ENCODE assay signal across 9 cellular contexts in the genomic region with DNA sequence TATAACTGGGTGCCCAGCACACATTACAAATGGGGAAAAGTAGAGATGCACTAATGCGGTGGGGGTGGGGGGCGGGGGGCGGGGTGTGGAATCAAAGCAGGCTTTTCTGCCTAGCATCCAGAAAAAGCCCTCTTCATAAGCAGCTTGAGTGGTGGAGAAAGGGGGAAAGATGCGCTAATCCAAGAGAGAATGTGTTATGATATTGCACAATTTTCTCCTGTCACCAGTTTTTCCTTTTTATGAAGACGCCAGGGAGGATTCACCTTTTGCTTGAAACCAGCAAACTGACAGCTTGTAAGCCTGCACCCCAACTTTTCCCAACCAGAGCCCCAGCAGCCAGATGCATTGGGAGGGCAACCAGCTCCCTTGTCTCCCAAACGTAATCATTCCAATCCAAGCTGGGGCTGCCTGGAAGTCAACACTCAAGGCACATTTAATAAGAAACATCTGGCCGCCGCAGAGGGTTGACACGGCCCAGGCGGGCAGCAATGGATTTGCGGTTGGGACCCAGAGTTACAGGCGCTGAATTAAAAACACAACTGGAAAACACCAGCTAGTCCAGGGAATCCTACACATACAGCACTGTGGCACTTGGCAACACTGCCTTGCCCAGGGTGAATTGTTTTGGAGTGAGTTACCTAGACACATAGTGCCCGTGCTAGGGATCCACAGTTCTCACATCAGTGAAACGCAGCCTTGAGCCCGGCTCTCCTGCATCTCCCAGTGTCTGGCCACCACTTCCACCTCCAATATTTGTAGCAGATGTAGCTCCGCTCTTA.
DNase-seq lines count a peak whose midpoint lies in the region; ATAC-seq lines count a peak whose summit lies in the region.
"Had no signal": no experiment of that assay in that cellular context is flagged by ENCODE, and none has a peak within 500 bp of the region (broad histone marks: within the 10 kb centered on the region; RNA-seq: fewer than 3 reads in every experiment).

No MANE protein-coding gene starts in this region.

- ATAC-seq in right cardiac atrium (peak; percentile 22 to 48), GM18909 (IDR thresholded peaks at IDR 0.05; ENCODE audit: poor library complexity, unreplicated experiment) (no peak), GM21381 (IDR thresholded peaks at IDR 0.05; ENCODE audit: unreplicated experiment) (no peak)

- H3K27me3 ChIP-seq in GM23248 (replicated peaks; ENCODE audit: insufficient read depth), result peaks cover 30% of the 10 kb centered on the region
- H3K27me3 ChIP-seq in adipocyte (replicated peaks; ENCODE audit: control insufficient read depth, insufficient read depth, low read length), result peaks cover 23% of the 10 kb centered on the region
- H3K27me3 ChIP-seq in right cardiac atrium (ENCODE audit: control insufficient read depth, insufficient read depth), result no peaks in the 10 kb centered on the region
- peaks cover 81% of the 10 kb centered on the region for H3K27me3 ChIP-seq in skeletal muscle satellite cell (ENCODE audit: control insufficient read depth, insufficient read depth, low read length)
- H3K27me3 ChIP-seq: testis had no signal

- no peaks in the 10 kb centered on the region for H3K36me3 ChIP-seq in GM23248 (ENCODE audit: low read depth)
- no peaks in the 10 kb centered on the region for H3K36me3 ChIP-seq in adipocyte (ENCODE audit: control insufficient read depth, insufficient read depth, low read length, severe bottlenecking)
- no peaks in the 10 kb centered on the region for H3K36me3 ChIP-seq in skeletal muscle satellite cell (ENCODE audit: insufficient read depth, low read length)

- H3K4me1 ChIP-seq in GM23248 (ENCODE audit: insufficient read depth) (peaks cover 15% of the 10 kb centered on the region), adipocyte (ENCODE audit: control insufficient read depth, insufficient read depth, low read length) (peaks cover 26% of the 10 kb centered on the region), right cardiac atrium (ENCODE audit: control insufficient read depth, insufficient read depth, low read length) (peaks cover 3% of the 10 kb centered on the region), skeletal muscle satellite cell (ENCODE audit: control insufficient read depth, insufficient read depth, low read length) (peaks cover 12% of the 10 kb centered on the region)

- H3K27ac ChIP-seq in GM23248, result peak overlapping the region; percentile 7; the same call in 1 of the 2 replicates
- H3K27ac ChIP-seq in right cardiac atrium (ENCODE audit: low read length), result no peak overlapping the region
- H3K27ac ChIP-seq: testis had no signal

- no peaks in the 10 kb centered on the region for H4K20me1 ChIP-seq in GM23248 (ENCODE audit: insufficient read depth)

- H3K4me3 ChIP-seq in GM23248, result peak overlapping the region; percentile 71
- peak overlapping the region; percentile 78 for H3K4me3 ChIP-seq in adipocyte (ENCODE audit: low read length)
- H3K4me3 ChIP-seq in right cardiac atrium (ENCODE audit: low read length), result no peak overlapping the region
- peak overlapping the region; percentile 26 for H3K4me3 ChIP-seq in skeletal muscle satellite cell (ENCODE audit: low read length)

- H2AFZ ChIP-seq in GM23248, result no peak overlapping the region

- 2 to 3% methylated on average over 12 to 16 of the region's 16 CpGs for WGBS in GM23248 (ENCODE audit: low coverage in 1 of 2, low lambda C conversion rate in 2 of 2, missing lambda C conversion rate in 2 of 2), 2 experiments
- WGBS in right cardiac atrium, result 40% methylated on average over 16 of the region's 16 CpGs

- peak; percentile 89 for DNase-seq in GM23248
- peak; percentile 93 for DNase-seq in adipocyte (ENCODE audit: low read depth)
- DNase-seq in right cardiac atrium, result peak in 2 of 3 donors; percentile 54 to 75
- DNase-seq in glomerular visceral epithelial cell (ENCODE audit: extremely low spot score), result no peak
- DNase-seq in HK-2 (ENCODE audit: unreplicated experiment), result no peak
- DNase-seq: testis had no signal

- intact Hi-C loops in right cardiac atrium (cut with DNase I), result no loop called here

- H3K79me2 ChIP-seq in GM23248 (ENCODE audit: insufficient read depth), result no peaks in the 10 kb centered on the region

- H3K9me2 ChIP-seq in GM23248 (ENCODE audit: insufficient read depth), result no peaks in the 10 kb centered on the region

- peaks cover 10% of the 10 kb centered on the region; the same call in 1 of the 2 replicates for H3F3A ChIP-seq in GM23248 (ENCODE audit: insufficient read depth)

- in situ Hi-C loops in GM23248 (cut with MboI), result no loop called here

- 0 out of 2 replicates have a peak overlapping the region, but pooled peaks have one; percentile 24 for H3K9ac ChIP-seq in GM23248
- H3K9ac ChIP-seq in adipocyte (ENCODE audit: low read length), result no peak overlapping the region
- H3K9ac ChIP-seq in skeletal muscle satellite cell (ENCODE audit: low read depth, low read length), result no peak overlapping the region

- H3K4me2 ChIP-seq in GM23248 (ENCODE audit: unreplicated experiment) (peak overlapping the region; percentile 69), skeletal muscle satellite cell (ENCODE audit: low read length) (peak overlapping the region; percentile 58)

- H3K9me3 ChIP-seq in GM23248 (ENCODE audit: low read depth), result no peaks in the 10 kb centered on the region
- no peaks in the 10 kb centered on the region for H3K9me3 ChIP-seq in adipocyte (ENCODE audit: control insufficient read depth, low read length)
- no peaks in the 10 kb centered on the region for H3K9me3 ChIP-seq in right cardiac atrium (ENCODE audit: control insufficient read depth, low read length)
- no peaks in the 10 kb centered on the region for H3K9me3 ChIP-seq in skeletal muscle satellite cell (replicated peaks; ENCODE audit: low read length)
- H3K9me3 ChIP-seq: testis had no signal

Comparison
In these comparisons a context has a peak if more than half of its experiments do, and no peak if none do; other contexts are left out.
1. DNase-seq: peak in GM23248 (single experiment), adipocyte (single experiment) and right cardiac atrium (2 of 3); none in glomerular visceral epithelial cell (single experiment) and HK-2 (single experiment).
2. ATAC-seq: peak in right cardiac atrium (2 of 2); none in GM18909 (single experiment) and GM21381 (single experiment).